In the genomic region with DNA sequence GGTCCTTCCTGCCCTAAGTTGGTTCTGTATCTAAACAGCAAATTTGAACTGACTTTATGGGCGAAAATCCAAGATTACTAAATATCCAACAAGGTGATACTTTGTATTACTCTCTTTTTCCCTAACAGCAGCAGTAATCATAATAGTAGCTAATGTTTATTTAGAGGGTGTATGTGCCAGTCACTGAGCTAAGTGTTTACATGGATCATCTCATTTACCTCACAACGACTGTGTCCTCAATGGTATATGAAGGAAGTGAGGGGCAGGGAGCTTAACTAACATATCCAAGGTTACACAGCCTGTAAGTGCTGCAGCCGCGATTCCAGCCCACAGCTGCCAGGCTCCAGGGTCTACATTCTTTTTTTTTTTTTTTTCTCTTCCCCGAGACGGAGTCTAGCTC, we compare ENCODE assay signal across 14 cellular contexts. TPM values are rescaled to one million over a fixed set of nuclear protein-coding genes. Genes with fewer than 3 reads are reported as not detected.
DNase-seq lines count a peak whose midpoint lies in the region; ATAC-seq lines count a peak whose summit lies in the region.
"Had no signal": no experiment of that assay in that cellular context is flagged by ENCODE, and none has a peak within 500 bp of the region (broad histone marks: within the 10 kb centered on the region; RNA-seq: fewer than 3 reads in every experiment).

No MANE protein-coding gene starts in this region.

- peak; percentile 95 for ATAC-seq in left colon

- intact Hi-C loops in left colon (cut with DNase I, micrococcal nuclease): no loop called here

- DNase-seq in DMS153 (lab: John Stamatoyannopoulos, UW) (peak; percentile 76), DMS79 treated with DMSO at 0.1 percent for 48 hours (lab: John Stamatoyannopoulos, UW) (peak; percentile 82), NCI-H510A (lab: John Stamatoyannopoulos, UW) (peak; percentile 21), left colon (no peak), HPDE6-E6E7 (ENCODE audit: extremely low spot score) (no peak), NCI-H82 treated with DMSO at 0.1 percent for 48 hours (lab: John Stamatoyannopoulos, UW; ENCODE audit: unreplicated experiment) (no peak)
- no peak for DNase-seq in activated T-cell treated with anti-CD3 and anti-CD28 coated beads, Interleukin-2, amount 50 U/mL, for 1 hour
- DNase-seq: CD8-positive, alpha-beta memory T cell; HCEC 1CT; NCI-H1694 treated with DMSO at 0.1 percent for 48 hours; NCI-H446 treated with DMSO at 0.1 percent for 48 hours; Peyer's patch; Right ventricle myocardium superior had no signal

RNA-seq across cellular contexts. Expression of gene LRRC34, which starts 10.3 kb away (rescaled TPM):
- total RNA-seq in left colon: under 1 TPM; 0.24 to 0.39 TPM
- total RNA-seq: HT1080 had no signal

RNA-seq across cellular contexts. Expression of gene LRRIQ4, which starts 10.3 kb away (rescaled TPM):
- total RNA-seq in left colon: under 1 TPM in 1 of 2 donors, not detected in 1; 0.22 TPM
- total RNA-seq: HT1080, Peyer's patch, Right ventricle myocardium superior had no signal

RNA-seq across cellular contexts. Expression of gene LRRC31, which starts 46.8 kb away (rescaled TPM):
- 10 to 100 TPM; 38.5 to 62.9 TPM for total RNA-seq in left colon
- total RNA-seq: CD8-positive, alpha-beta memory T cell; HT1080; Right ventricle myocardium superior had no signal

RNA-seq across cellular contexts. Expression of gene MYNN, which starts 49.8 kb away (rescaled TPM):
- 10 to 100 TPM; 10.3 to 12.0 TPM for total RNA-seq in left colon

RNA-seq across cellular contexts. Expression of gene ACTRT3, which starts 53.6 kb away (rescaled TPM):
- 1 to 10 TPM; 1.1 to 1.5 TPM for total RNA-seq in left colon
- total RNA-seq: HT1080 had no signal

Comparison
In these comparisons a context has a peak if more than half of its experiments do, and no peak if none do; other contexts are left out.
1. DNase-seq: peak in DMS153 (single experiment), DMS79 treated with DMSO at 0.1 percent for 48 hours (single experiment) and NCI-H510A (single experiment); none in left colon (0 of 2), HPDE6-E6E7 (single experiment), activated T-cell treated with anti-CD3 and anti-CD28 coated beads, Interleukin-2, amount 50 U/mL, for 1 hour (single experiment) and NCI-H82 treated with DMSO at 0.1 percent for 48 hours (single experiment).